Comparison of ENCODE assay signal across 8 cellular contexts in the genomic region with DNA sequence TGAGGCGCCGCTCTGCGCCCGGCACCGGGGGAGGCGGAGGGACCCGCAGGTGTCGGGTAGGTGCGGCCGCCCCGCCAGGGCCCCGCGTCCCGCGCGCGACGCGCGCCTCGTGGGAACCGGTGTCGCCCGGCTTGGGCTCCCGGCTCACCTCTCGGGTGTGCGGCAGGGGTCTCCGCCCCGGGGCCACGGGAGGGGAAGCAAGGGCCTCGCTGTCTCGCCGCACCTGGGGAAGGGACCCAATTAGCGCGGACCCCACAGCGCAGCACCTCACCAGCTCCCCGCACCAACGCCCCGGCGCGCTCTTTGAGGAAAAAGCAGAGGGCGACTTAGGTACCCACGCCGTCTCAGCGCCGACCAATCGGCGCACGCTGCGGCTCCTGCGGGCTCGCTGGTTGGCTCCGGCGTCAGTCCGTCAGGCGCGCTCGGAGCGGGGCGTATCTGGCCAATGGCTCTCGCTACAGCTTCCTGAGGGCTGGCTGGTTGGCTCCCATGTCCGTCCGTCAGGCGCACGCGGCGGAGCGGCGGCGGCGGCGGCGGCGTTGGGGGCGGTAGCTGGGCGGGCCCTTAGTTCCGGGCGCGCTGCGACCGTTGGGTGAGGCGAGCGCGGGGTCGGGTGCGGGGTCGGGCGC. TPM values are rescaled to one million over a fixed set of nuclear protein-coding genes. Genes with fewer than 3 reads are reported as not detected.
DNase-seq lines count a peak whose midpoint lies in the region; ATAC-seq and TF ChIP-seq lines count a peak whose summit lies in the region.

Gene TRAF2, plus strand, starts transcription at position 567 of the 629 bp plus-strand sequence. CDS start 12,225 bp downstream, outside the sequence.

- intact Hi-C loops in natural killer cell (cut with micrococcal nuclease), result loop anchor here (1.0 to 5.0 kb wide), 2 partner anchors 37 to 56 kb away; partner anchors contain the start of genes FBXW5 and PHPT1

- CTCF ChIA-PET in RWPE1 (lab: Yijun Ruan, JAX), result no interaction called here

- no peaks in the 10 kb centered on the region for H3K27me3 Mint-ChIP-seq in activated T-helper 17 cell treated with anti-CD3 and anti-CD28 coated beads, Interleukin-2, amount 50 U/mL, for 72 hours
- H3K27me3 Mint-ChIP-seq in natural killer cell (ENCODE audit: low read depth in 2 of 2), result no peaks in the 10 kb centered on the region

- H3K27ac ChIP-seq in RWPE1, result peak within 1 kb of the TSS; percentile 85

- DNase-seq in EL (peak; percentile 99), H4 (ENCODE audit: low spot score) (peak; percentile 96), LoVo (ENCODE audit: low spot score) (peak; percentile 99), RWPE1 (ENCODE audit: low spot score) (peak; percentile 100), fibroblast of peridontal ligament (ENCODE audit: extremely low read depth) (peak; percentile 98), natural killer cell (peak; percentile 97)
- peak; percentile 94 to 95 (median 95) for DNase-seq in stimulated activated naive CD4-positive, alpha-beta T cell (lab: John Stamatoyannopoulos, UW)

- no peaks in the 10 kb centered on the region for H3K9me3 Mint-ChIP-seq in activated T-helper 17 cell treated with anti-CD3 and anti-CD28 coated beads, Interleukin-2, amount 50 U/mL, for 72 hours
- H3K9me3 Mint-ChIP-seq in natural killer cell, result no peaks in the 10 kb centered on the region

- H3K36me3 Mint-ChIP-seq in activated T-helper 17 cell treated with anti-CD3 and anti-CD28 coated beads, Interleukin-2, amount 50 U/mL, for 72 hours (ENCODE audit: low read depth), result peaks cover 25% of the 10 kb centered on the region
- no peaks in the 10 kb centered on the region for H3K36me3 Mint-ChIP-seq in natural killer cell

- peak within 1 kb of the TSS; percentile 72 for H3K27ac Mint-ChIP-seq in activated T-helper 17 cell treated with anti-CD3 and anti-CD28 coated beads, Interleukin-2, amount 50 U/mL, for 72 hours
- H3K27ac Mint-ChIP-seq in natural killer cell, result peak within 1 kb of the TSS; percentile 93 to 98

- H3K4me3 Mint-ChIP-seq in activated T-helper 17 cell treated with anti-CD3 and anti-CD28 coated beads, Interleukin-2, amount 50 U/mL, for 72 hours, result peak within 1 kb of the TSS; percentile 89
- peak within 1 kb of the TSS; percentile 85 for H3K4me3 Mint-ChIP-seq in natural killer cell

- TF ChIP-seq CTCF in RWPE1 (conservative IDR thresholded peaks at IDR 0.05; ENCODE audit: low read depth) (no peak), natural killer cell (IDR thresholded peaks at IDR 0.05) (no peak)

- peaks cover 12% of the 10 kb centered on the region for H3K4me1 Mint-ChIP-seq in activated T-helper 17 cell treated with anti-CD3 and anti-CD28 coated beads, Interleukin-2, amount 50 U/mL, for 72 hours
- H3K4me1 Mint-ChIP-seq in natural killer cell, result peaks cover 15 to 34% of the 10 kb centered on the region in 2 donors

- POLR2A ChIA-PET in RWPE1 (lab: Yijun Ruan, JAX; ENCODE audit: low non-redundant PET), result interaction anchor here (0.6 to 1.3 kb wide), 4 partner anchors 12 to 159 kb away, joined by 3 read pairs; partner anchors contain the start of gene AJM1

- ATAC-seq in activated T-helper 17 cell treated with anti-CD3 and anti-CD28 coated beads, Interleukin-2, amount 50 U/mL, for 72 hours (replicated peaks), result peak; percentile 87
- ATAC-seq in natural killer cell, result peak; percentile 81 to 95 (median 88)

RNA-seq across cellular contexts. Expression of gene TRAF2, which starts in this region (rescaled TPM):
- 8.1 and 11.3 TPM in 2 replicates for total RNA-seq in H4 (2014; rRNA removed; shearing (Covaris generic))
- 10 to 100 TPM; 54.4 to 56.8 TPM for total RNA-seq in activated T-helper 17 cell treated with anti-CD3 and anti-CD28 coated beads, Interleukin-2, amount 50 U/mL, for 72 hours
- 10 to 100 TPM; 17.4 to 35.5 (median 25.0) TPM for total RNA-seq in natural killer cell

Comparison
In these comparisons a context has a peak if more than half of its experiments do, and no peak if none do; other contexts are left out.
1. Peak in every context shown above with its lines: DNase-seq, ATAC-seq and H3K27ac ChIP-seq.